ENCODE assay signal across 14 cellular contexts in genomic region chr5:84403773-84404172, GRCh38. TPM values are rescaled to one million over a fixed set of nuclear protein-coding genes. Genes with fewer than 3 reads are reported as not detected.
DNase-seq lines count a peak whose midpoint lies in the region; ATAC-seq, FAIRE-seq and TF ChIP-seq lines count a peak whose summit lies in the region.
"Had no signal": no experiment of that assay in that cellular context is flagged by ENCODE, and none has a peak within 500 bp of the region (broad histone marks: within the 10 kb centered on the region; RNA-seq: fewer than 3 reads in every experiment).

No MANE protein-coding gene starts in this region.

- no peak overlapping the region for H3K4me2 ChIP-seq in PC-9

- H3K4me3 ChIP-seq in BJ (ENCODE audit: low read depth, low read length) (no peak overlapping the region), PC-9 (no peak overlapping the region), choroid plexus epithelial cell (ENCODE audit: low read depth, low read length) (no peak overlapping the region), kidney (ENCODE audit: low read length in 2 of 2) (no peak overlapping the region), sigmoid colon (no peak overlapping the region)

- no peak for FAIRE-seq in kidney (lab: Jason Lieb, UNC)

- TF ChIP-seq CTCF in BJ (IDR thresholded peaks at IDR 0.05; ENCODE audit: insufficient read depth, low read depth, low read length) (no peak), PC-9 (conservative IDR thresholded peaks at IDR 0.05) (no peak), choroid plexus epithelial cell (conservative IDR thresholded peaks at IDR 0.05; ENCODE audit: low read depth, low read length) (no peak), kidney (IDR thresholded peaks at IDR 0.05; ENCODE audit: borderline replicate concordance, extremely low read depth, insufficient read depth) (no peak), sigmoid colon (IDR thresholded peaks at IDR 0.05) (no peak)

- peak; percentile 7 for DNase-seq in BJ (ENCODE audit: low read depth)
- DNase-seq in PC-9: peak; percentile 8 to 60
- DNase-seq in choroid plexus epithelial cell (ENCODE audit: low read depth): peak; percentile 89
- peak; percentile 94 for DNase-seq in kidney tubule cell (ENCODE audit: low spot score)
- DNase-seq in kidney: no peak
- DNase-seq in sigmoid colon: no peak
- no peak for DNase-seq in OCI-M1 (lab: John Stamatoyannopoulos, UW)
- DNase-seq: activated naive CD8-positive, alpha-beta T cell treated with anti-CD3 and anti-CD28 coated beads for 36 hours; NCI-H1105; NCI-H510A treated with DMSO at 0.1 percent for 48 hours; stimulated activated CD4-positive, alpha-beta T cell treated with anti-CD3 and anti-CD28 coated beads, Interleukin-4, amount 100 ng/mL, for 1 hour had no signal

- no peaks in the 10 kb centered on the region for H3K9me2 ChIP-seq in PC-9 (ENCODE audit: insufficient read depth)

- H2AFZ ChIP-seq in PC-9: no peak overlapping the region

- H4K20me1 ChIP-seq in PC-9 (ENCODE audit: insufficient read depth): no peaks in the 10 kb centered on the region

- intact Hi-C loops in PC-9 (cut with micrococcal nuclease; ENCODE audit: unreplicated experiment) (no loop called here), kidney (cut with DNase I) (no loop called here), sigmoid colon (cut with DNase I) (no loop called here)

- POLR2A ChIA-PET in BJ (lab: Charles Lee): no interaction called here
- POLR2A ChIA-PET in PC-9 (lab: Charles Lee; ENCODE audit: unreplicated experiment): no interaction called here

- CTCF ChIA-PET in BJ (lab: Yijun Ruan, JAX): no interaction called here
- CTCF ChIA-PET in PC-9 (lab: Charles Lee): no interaction called here

- H3K4me1 ChIP-seq in PC-9 (replicated peaks; ENCODE audit: insufficient read depth): no peaks in the 10 kb centered on the region; the same call in 1 of the 2 replicates
- no peaks in the 10 kb centered on the region for H3K4me1 ChIP-seq in kidney (ENCODE audit: control insufficient read depth in 1 of 2, insufficient read depth in 1 of 2, low read depth in 1 of 2, low read length in 2 of 2)
- no peaks in the 10 kb centered on the region for H3K4me1 ChIP-seq in sigmoid colon

- BruUV-seq in PC-9 (replicated peaks; lab: Mats Ljungman, UMichigan): no TSS peak

- H3K36me3 ChIP-seq in BJ (ENCODE audit: control insufficient read depth, insufficient read depth, low read length) (no peaks in the 10 kb centered on the region), PC-9 (ENCODE audit: low read depth) (no peaks in the 10 kb centered on the region), kidney (ENCODE audit: control insufficient read depth in 1 of 2, insufficient read depth in 2 of 2, low read length in 2 of 2) (no peaks in the 10 kb centered on the region), sigmoid colon (no peaks in the 10 kb centered on the region)

- H3K27ac ChIP-seq in PC-9: no peak overlapping the region
- H3K27ac ChIP-seq in kidney (ENCODE audit: low read depth in 2 of 2, low read length in 2 of 2): no peak overlapping the region
- H3K27ac ChIP-seq in sigmoid colon: no peak overlapping the region
- H3K27ac ChIP-seq: C4-2B had no signal

- H3K79me2 ChIP-seq in PC-9 (ENCODE audit: low read depth): no peaks in the 10 kb centered on the region

- ATAC-seq in GM18868 (IDR thresholded peaks at IDR 0.05; ENCODE audit: unreplicated experiment): no peak
- ATAC-seq: stimulated activated memory B cell treated with anti-CD40 and anti-IgM and Interleukin-4, amounts not matched to agents 10 μg/mL and 1 μg/mL and 100 μg/mL, for 72 hours had no signal

- H3K27me3 ChIP-seq in BJ (ENCODE audit: control insufficient read depth, insufficient read depth, low read length) (no peaks in the 10 kb centered on the region), PC-9 (ENCODE audit: insufficient read depth, low read depth) (no peaks in the 10 kb centered on the region), sigmoid colon (no peaks in the 10 kb centered on the region)

- no peak for TF ChIP-seq POLR2A in sigmoid colon (IDR thresholded peaks at IDR 0.05)

- TF ChIP-seq EP300 in sigmoid colon (IDR thresholded peaks at IDR 0.05): no peak

- H3K9me3 ChIP-seq in PC-9 (ENCODE audit: insufficient read depth, low read depth) (no peaks in the 10 kb centered on the region), kidney (ENCODE audit: control insufficient read depth in 1 of 2, low read length in 2 of 2) (no peaks in the 10 kb centered on the region), sigmoid colon (no peaks in the 10 kb centered on the region)

- H3K9ac ChIP-seq in kidney (ENCODE audit: low read length in 2 of 2): no peak overlapping the region

- no peaks in the 10 kb centered on the region for H3F3A ChIP-seq in PC-9 (ENCODE audit: insufficient read depth, low read depth)

RNA-seq across cellular contexts. Expression of gene EDIL3, which starts 19.1 kb away (rescaled TPM):
- polyA plus RNA-seq in BJ (2011; rRNA removed) (8.4 and 13.8 TPM in 2 replicates), kidney (ENCODE audit: insufficient read depth, low read depth, low replicate concordance) (5.2 TPM), sigmoid colon (1 to 10 TPM; 3.5 to 8.6 (median 6.0) TPM)
- 4.4 and 4.6 TPM in 2 replicates for polyA minus RNA-seq in BJ (2011; rRNA and poly(A)+ RNA removed)
- total RNA-seq in PC-9 (2021) (6.7 and 7.2 TPM in 2 replicates), kidney (32.8 TPM), sigmoid colon (10 to 100 TPM; 37.1 to 57.3 (median 40.9) TPM)
- total RNA-seq: activated naive CD8-positive, alpha-beta T cell treated with anti-CD3 and anti-CD28 coated beads for 36 hours had no signal

Comparison
In these comparisons a context has a peak if more than half of its experiments do, and no peak if none do; other contexts are left out.
1. DNase-seq: peak in BJ (single experiment), PC-9 (2 of 2), choroid plexus epithelial cell (single experiment) and kidney tubule cell (single experiment); none in kidney (single experiment), sigmoid colon (single experiment) and OCI-M1 (single experiment).